ENCODE assay signal across 9 cellular contexts in the genomic region with DNA sequence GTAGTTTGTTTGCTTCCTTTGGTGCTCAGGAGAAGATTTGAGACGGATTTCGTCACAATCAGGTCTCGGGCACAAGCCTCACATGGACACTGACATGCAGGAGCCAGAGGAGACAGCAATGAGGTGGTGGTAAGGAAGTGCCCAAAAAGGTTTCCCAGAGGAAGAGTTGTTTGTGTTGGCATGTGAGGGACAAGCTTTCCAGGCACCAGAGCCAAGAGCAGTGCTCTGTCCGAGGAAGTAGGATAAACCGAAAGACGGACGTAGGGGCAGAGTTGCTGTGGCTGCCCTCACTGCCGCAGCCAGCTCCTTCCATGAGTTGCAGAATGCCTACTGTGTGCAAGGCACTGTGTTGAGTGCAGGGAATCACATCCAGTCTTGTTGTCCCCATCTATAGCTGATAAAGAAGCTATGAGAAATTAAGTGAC. TPM values are rescaled to one million over a fixed set of nuclear protein-coding genes. Genes with fewer than 3 reads are reported as not detected.
DNase-seq lines count a peak whose midpoint lies in the region; ATAC-seq and TF ChIP-seq lines count a peak whose summit lies in the region.
"Had no signal": no experiment of that assay in that cellular context is flagged by ENCODE, and none has a peak within 500 bp of the region (broad histone marks: within the 10 kb centered on the region; RNA-seq: fewer than 3 reads in every experiment).

No MANE protein-coding gene starts in this region.

- in situ Hi-C loops in mammary epithelial cell (cut with MboI; ENCODE audit: low sequenced_read_pairs in 2 of 2), result loop anchor here in 1 of 2 donors (10.0 kb wide), 1 partner anchor 86 kb away; no protein-coding TSS in a partner anchor

- no peak for ATAC-seq in activated CD4-positive, alpha-beta T cell treated with anti-CD3 and anti-CD28 coated beads for 36 hours
- ATAC-seq in GM19463 (IDR thresholded peaks at IDR 0.05; ENCODE audit: unreplicated experiment) (no peak), HG03095 (IDR thresholded peaks at IDR 0.05; ENCODE audit: unreplicated experiment) (no peak), GM21825 (IDR thresholded peaks at IDR 0.05; ENCODE audit: unreplicated experiment) (no peak)

- H3K79me2 ChIP-seq in mammary epithelial cell (ENCODE audit: insufficient read depth, low read length), result peaks cover 45% of the 10 kb centered on the region

- H4K20me1 ChIP-seq in mammary epithelial cell (ENCODE audit: insufficient read depth, low read length), result no peaks in the 10 kb centered on the region

- dilution Hi-C loops in mammary epithelial cell (cut with HindIII; ENCODE audit: low sequenced_read_pairs), result no loop called here

- no peak overlapping the region for H2AFZ ChIP-seq in mammary epithelial cell (ENCODE audit: low read depth, low read length)
- no peak overlapping the region for H2AFZ ChIP-seq in mesenchymal stem cell (ENCODE audit: low read depth, low read length)

- H4K8ac ChIP-seq in mesenchymal stem cell (ENCODE audit: low read length), result peak overlapping the region; percentile 35

- no peak overlapping the region for H3K23ac ChIP-seq in mesenchymal stem cell (ENCODE audit: low read length in 2 of 2)

- 57% methylated on average over 8 of the region's 8 CpGs for WGBS in mammary epithelial cell (ENCODE audit: low coverage, missing lambda C conversion rate)
- 96% methylated on average over 8 of the region's 8 CpGs for WGBS in mesenchymal stem cell

- peak overlapping the region; percentile 58 for H3K4me3 Mint-ChIP-seq in activated CD4-positive, alpha-beta T cell treated with anti-CD3 and anti-CD28 coated beads for 36 hours

- CTCF ChIA-PET in activated CD4-positive, alpha-beta T cell treated with anti-CD3 and anti-CD28 coated beads for 36 hours (lab: Charles Lee), result interaction anchor here (0.9 to 4.7 kb wide), 15 partner anchors 8 to 145 kb away, joined by 3 to 43 read pairs (median 6); a partner anchor contains a TSS
- CTCF ChIA-PET in mammary epithelial cell (lab: Charles Lee; ENCODE audit: low non-redundant PET), result no interaction called here

- H2BK5ac ChIP-seq in mesenchymal stem cell (ENCODE audit: low read depth, low read length, poor library complexity, severe bottlenecking), result peak overlapping the region; percentile 11

- no peaks in the 10 kb centered on the region for H3K27me3 Mint-ChIP-seq in activated CD4-positive, alpha-beta T cell treated with anti-CD3 and anti-CD28 coated beads for 36 hours

- H3K36me3 Mint-ChIP-seq in activated CD4-positive, alpha-beta T cell treated with anti-CD3 and anti-CD28 coated beads for 36 hours (ENCODE audit: low read depth), result peaks cover 66% of the 10 kb centered on the region

- peak overlapping the region; percentile 29 for H3K4me2 ChIP-seq in mammary epithelial cell (ENCODE audit: insufficient read depth, low read depth, low read length)
- no peak overlapping the region for H3K4me2 ChIP-seq in mesenchymal stem cell (ENCODE audit: low read length, poor library complexity, severe bottlenecking)

- H3K14ac ChIP-seq in mesenchymal stem cell (ENCODE audit: low read length in 2 of 2), result no peak overlapping the region

- H2BK15ac ChIP-seq in mesenchymal stem cell (ENCODE audit: low read depth, poor library complexity, severe bottlenecking), result no peak overlapping the region

- peak overlapping the region; percentile 88 for H2AK5ac ChIP-seq in mesenchymal stem cell (ENCODE audit: low read length, severe bottlenecking)

- H2BK12ac ChIP-seq in mesenchymal stem cell (ENCODE audit: low read length in 2 of 2), result no peak overlapping the region

- no peak overlapping the region for H2BK120ac ChIP-seq in mesenchymal stem cell (ENCODE audit: low read depth, low read length)

- H3K9me3 ChIP-seq in mammary epithelial cell (replicated peaks; ENCODE audit: insufficient read depth, low read length) (no peaks in the 10 kb centered on the region), mesenchymal stem cell (ENCODE audit: control insufficient read depth, low read length) (no peaks in the 10 kb centered on the region), tibial artery (no peaks in the 10 kb centered on the region)

- H4K91ac ChIP-seq in mesenchymal stem cell (ENCODE audit: low read length), result no peak overlapping the region

- H3K4ac ChIP-seq in mesenchymal stem cell (ENCODE audit: low read depth in 1 of 2, low read length in 2 of 2), result no peak overlapping the region

- peaks cover 70% of the 10 kb centered on the region for H3K4me1 Mint-ChIP-seq in activated CD4-positive, alpha-beta T cell treated with anti-CD3 and anti-CD28 coated beads for 36 hours

- H3K27ac Mint-ChIP-seq in activated CD4-positive, alpha-beta T cell treated with anti-CD3 and anti-CD28 coated beads for 36 hours, result peak overlapping the region; percentile 93

- H3K18ac ChIP-seq in mesenchymal stem cell (ENCODE audit: low read depth in 1 of 2, low read length in 2 of 2), result peak overlapping the region in 1 of 2 experiments; percentile 18

- H3K9ac ChIP-seq in mammary epithelial cell (ENCODE audit: insufficient read depth, low read length) (no peak overlapping the region), mesenchymal stem cell (ENCODE audit: low read length) (peak overlapping the region; percentile 48)

- POLR2A ChIA-PET in activated CD4-positive, alpha-beta T cell treated with anti-CD3 and anti-CD28 coated beads for 36 hours (lab: Charles Lee), result interaction anchor here (0.9 to 1.9 kb wide), 11 partner anchors 12 to 117 kb away, joined by 3 to 15 read pairs (median 7); a partner anchor contains a TSS

- H3K4me3 ChIP-seq in mammary epithelial cell (replicated peaks in 1 of 3; ENCODE audit: insufficient read depth in 1 of 3, low read depth in 2 of 3, low read length in 3 of 3) (no peak overlapping the region), mesenchymal stem cell (ENCODE audit: insufficient read depth in 1 of 2, low read depth in 1 of 2, low read length in 2 of 2) (no peak overlapping the region), tibial artery (no peak overlapping the region)

- H3K27ac ChIP-seq in mammary epithelial cell (ENCODE audit: insufficient read depth, low read depth, low read length) (peak overlapping the region; percentile 35), mesenchymal stem cell (ENCODE audit: low read length, poor library complexity, severe bottlenecking) (peak overlapping the region; percentile 94), tibial artery (peak overlapping the region; percentile 49 to 52)

- intact Hi-C loops in activated CD4-positive, alpha-beta T cell treated with anti-CD3 and anti-CD28 coated beads for 36 hours (cut with DNase I, micrococcal nuclease), result loop anchor here in 1 of 2 experiments (1.0 to 5.0 kb wide), 2 partner anchors 32 to 69 kb away; no protein-coding TSS in a partner anchor
- intact Hi-C loops in mammary epithelial cell (cut with micrococcal nuclease) (no loop called here), tibial artery (cut with DNase I; ENCODE audit: low total_unique reads) (no loop called here)

- peaks cover 17% of the 10 kb centered on the region for H3K79me1 ChIP-seq in mesenchymal stem cell (replicated peaks; ENCODE audit: low read length, poor library complexity, severe bottlenecking)

- H3K4me1 ChIP-seq in mammary epithelial cell (ENCODE audit: insufficient read depth, low read length) (peaks cover 34% of the 10 kb centered on the region), mesenchymal stem cell (ENCODE audit: control insufficient read depth, insufficient read depth, low read depth, low read length) (peaks cover 17% of the 10 kb centered on the region), tibial artery (peaks cover 3 to 29% (median 15%) of the 10 kb centered on the region in 4 donors)

- no TSS peak for BruUV-seq in mammary epithelial cell (replicated peaks; lab: Mats Ljungman, UMichigan)

- no peak for DNase-seq in activated CD4-positive, alpha-beta T cell treated with anti-CD3 and anti-CD28 coated beads for 36 hours
- no peak for DNase-seq in activated CD4-positive, alpha-beta T cell treated with anti-CD3 and anti-CD28 coated beads, Interleukin-2, amount 50 U/mL, for 48 hours
- DNase-seq in mammary epithelial cell, result no peak
- no peak for DNase-seq in mesenchymal stem cell
- DNase-seq in tibial artery, result no peak
- DNase-seq: NCI-H1048 had no signal

- no peaks in the 10 kb centered on the region for H3K9me3 Mint-ChIP-seq in activated CD4-positive, alpha-beta T cell treated with anti-CD3 and anti-CD28 coated beads for 36 hours (ENCODE audit: low read depth)

- no peak for TF ChIP-seq CTCF in mammary epithelial cell (conservative IDR thresholded peaks at IDR 0.05 in 1 of 2, IDR thresholded peaks at IDR 0.05 in 1 of 2; ENCODE audit: extremely low read depth in 1 of 2, insufficient read depth in 1 of 2, low read depth in 1 of 2, low read length in 2 of 2)
- TF ChIP-seq CTCF in tibial artery (IDR thresholded peaks at IDR 0.05), result no peak

- peaks cover 20% of the 10 kb centered on the region for H3K36me3 ChIP-seq in mammary epithelial cell (ENCODE audit: insufficient read depth, low read length)
- H3K36me3 ChIP-seq in mesenchymal stem cell (ENCODE audit: control insufficient read depth in 1 of 2, insufficient read depth in 2 of 2, low read depth in 1 of 2, low read length in 2 of 2), result peaks cover 27 to 56% of the 10 kb centered on the region in 2 experiments
- peaks cover 4 to 45% (median 29%) of the 10 kb centered on the region in 3 donors for H3K36me3 ChIP-seq in tibial artery

- H3K27me3 ChIP-seq in mammary epithelial cell (ENCODE audit: insufficient read depth, low read length) (no peaks in the 10 kb centered on the region), mesenchymal stem cell (ENCODE audit: control insufficient read depth in 1 of 2, insufficient read depth in 1 of 2, low read length in 2 of 2) (no peaks in the 10 kb centered on the region), tibial artery (no peaks in the 10 kb centered on the region)

RNA-seq across cellular contexts. Expression of a gene that starts 27.7 kb away (rescaled TPM):
- total RNA-seq in activated CD4-positive, alpha-beta T cell treated with anti-CD3 and anti-CD28 coated beads for 36 hours, result 100 to 1,000 TPM; 143 to 156 TPM
- 100 to 1,000 TPM in 1 of 2 donors, 10 to 100 TPM in 1; 62.0 to 106 TPM for total RNA-seq in mammary epithelial cell
- polyA plus RNA-seq in mammary epithelial cell, result 107 TPM
- 52.1 TPM for polyA minus RNA-seq in mammary epithelial cell
- polyA plus RNA-seq in mesenchymal stem cell (2013, experiment 1 of 2), result 133 TPM
- polyA plus RNA-seq in mesenchymal stem cell (2013, experiment 2 of 2), result 135 TPM

RNA-seq across cellular contexts. Expression of a gene that starts 44.8 kb away (rescaled TPM):
- total RNA-seq in activated CD4-positive, alpha-beta T cell treated with anti-CD3 and anti-CD28 coated beads for 36 hours, result 100 to 1,000 TPM in 1 of 2 experiments, 10 to 100 TPM in 1; 88.6 to 128 TPM
- total RNA-seq in mammary epithelial cell, result 10 to 100 TPM; 13.8 to 57.8 TPM
- 10.0 TPM for polyA plus RNA-seq in mammary epithelial cell
- 36.8 TPM for polyA minus RNA-seq in mammary epithelial cell
- polyA plus RNA-seq in mesenchymal stem cell (2013, experiment 1 of 2), result 12.6 TPM
- polyA plus RNA-seq in mesenchymal stem cell (2013, experiment 2 of 2), result 12.7 TPM

Comparison
In these comparisons a context has a peak if more than half of its experiments do, and no peak if none do; other contexts are left out.
1. H3K27ac ChIP-seq: peak in every context shown above with its lines; median percentile 94 in mesenchymal stem cell; 50 in tibial artery; 35 in mammary epithelial cell.